9 cellular contexts compared by ENCODE assay signal in genomic region chr9:106149956-106150355, GRCh38.
"Had no signal": no experiment of that assay in that cellular context is flagged by ENCODE, and none has a peak within 500 bp of the region (broad histone marks: within the 10 kb centered on the region; RNA-seq: fewer than 3 reads in every experiment).

No MANE protein-coding gene starts in this region.

- DNase-seq: GM23248, GOT3, H7, HFFc6, IMR-90 had no signal

- H3K4me1 ChIP-seq: HAP-1 had no signal

- H2AFZ ChIP-seq: GM23248 had no signal

- H3K9ac ChIP-seq: GM23248 had no signal

- H3K27ac Mint-ChIP-seq: HFFc6 had no signal

- ATAC-seq: HCT116, K562 had no signal

- H3K9me3 ChIP-seq: HAP-1 had no signal

- H3K27ac ChIP-seq: GM23248, HL-60 had no signal

- H3K36me3 ChIP-seq: HAP-1 had no signal

- H3K4me3 ChIP-seq: GM23248, HAP-1, K562 had no signal
